ENCODE assay signal across 7 cellular contexts in genomic region chr16:29221276-29222005, GRCh38.
DNase-seq lines count a peak whose midpoint lies in the region; ATAC-seq and TF ChIP-seq lines count a peak whose summit lies in the region.
"Not testable (repeated sequence)": the region's sequence is repeated elsewhere in the genome, so short reads cannot be mapped to it uniquely, and the experiment has no call there.

No MANE protein-coding gene starts in this region.

- not testable (repeated sequence) for H3K4me3 ChIP-seq in fibroblast of mammary gland (ENCODE audit: control insufficient read depth, low read depth, low read length); skeletal muscle cell (ENCODE audit: low read depth, low read length)

- ATAC-seq in SK-N-SH treated with all-trans-retinoic acid at 6 μM for 48 hours: peak; percentile 76

- DNase-seq in DMS79 treated with DMSO at 0.1 percent for 48 hours (lab: John Stamatoyannopoulos, UW) (peak; percentile 6), HT1080 (ENCODE audit: low read depth) (peak; percentile 47), brain pericyte (ENCODE audit: low read depth, low spot score) (peak; percentile 70), fibroblast of mammary gland (ENCODE audit: low read depth) (peak; percentile 88), lung microvascular endothelial cell (ENCODE audit: low read depth in 2 of 2) (peak; percentile 29 to 61), skeletal muscle cell (ENCODE audit: low read depth) (peak; percentile 42)

- not testable (repeated sequence) for TF ChIP-seq CTCF in fibroblast of mammary gland (conservative IDR thresholded peaks at IDR 0.05; ENCODE audit: control insufficient read depth, insufficient read depth, low read depth, low read length)

TF ChIP-seq in SK-N-SH treated with all-trans-retinoic acid at 6 μM for 48 hours, 23 proteins besides CTCF, POLR2A, EP300 and RAD21:
- TF ChIP-seq TCF4 (CRISPR knock-in tag; IDR thresholded peaks at IDR 0.05; ENCODE audit: borderline replicate concordance): peak; percentile 17; the same call in 1 of the 2 replicates

Comparison
In these comparisons a context has a peak if more than half of its experiments do, and no peak if none do; other contexts are left out.
1. DNase-seq: peak in every context shown above with its lines; median percentile 88 in fibroblast of mammary gland; 70 in brain pericyte; 47 in HT1080; 45 in lung microvascular endothelial cell; 42 in skeletal muscle cell; 6 in DMS79 treated with DMSO at 0.1 percent for 48 hours.